ENCODE assay signal across 7 cellular contexts in the genomic region with DNA sequence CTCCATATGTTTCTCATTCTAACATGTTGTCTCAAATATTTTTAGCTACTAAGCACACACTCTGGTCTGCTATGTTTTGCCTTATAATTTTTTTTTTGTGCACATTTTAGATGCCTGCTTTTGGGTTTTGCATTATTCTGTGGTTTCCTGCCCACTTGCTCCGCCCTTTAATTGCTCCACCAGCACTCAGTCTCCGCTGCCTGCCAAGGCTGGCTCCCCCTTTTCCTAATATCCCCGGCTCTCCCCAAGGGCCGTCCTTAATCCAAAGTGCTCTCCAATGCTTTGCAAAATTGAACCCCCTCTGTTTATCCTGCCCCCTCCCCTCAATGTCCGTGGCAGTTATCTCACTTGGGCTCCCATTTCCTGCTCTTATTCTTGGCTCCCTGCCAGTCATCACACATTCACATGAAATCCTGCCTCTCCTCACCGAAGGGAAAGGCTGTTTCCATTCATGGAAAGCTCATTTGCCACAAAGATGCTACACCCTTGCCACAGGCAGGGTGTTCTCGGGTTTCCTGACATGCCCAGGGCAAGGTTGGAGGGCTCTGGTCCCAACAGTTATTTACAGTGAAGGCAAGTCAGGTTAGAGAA.
DNase-seq lines count a peak whose midpoint lies in the region; ATAC-seq and TF ChIP-seq lines count a peak whose summit lies in the region.

No MANE protein-coding gene starts in this region.

- no peak overlapping the region for H3K4me3 Mint-ChIP-seq in GM23338
- H3K4me3 Mint-ChIP-seq in neural crest cell = no peak overlapping the region

- no peak for DNase-seq in GM23338 (ENCODE audit: low spot score)
- peak; percentile 93 for DNase-seq in NCI-H2171 treated with DMSO at 0.1 percent for 48 hours (lab: John Stamatoyannopoulos, UW)
- peak; percentile 48 for DNase-seq in choroid plexus epithelial cell (ENCODE audit: low read depth)
- DNase-seq in neural crest cell (ENCODE audit: low read depth, low spot score) = no peak
- no peak for DNase-seq in dorsolateral prefrontal cortex
- DNase-seq in activated gamma-delta T cell treated with Interleukin-2 at 50 U/mL for 16 hours = no peak
- DNase-seq in glomerular visceral epithelial cell (ENCODE audit: extremely low spot score) = no peak

- H3K27ac Mint-ChIP-seq in GM23338 = no peak overlapping the region
- peak overlapping the region; percentile 63 for H3K27ac Mint-ChIP-seq in neural crest cell (ENCODE audit: unreplicated experiment)

- H2AFZ ChIP-seq in GM23338 = peak overlapping the region; percentile 69; the same call in 1 of the 2 replicates

- H3K27me3 Mint-ChIP-seq in GM23338 (ENCODE audit: insufficient read depth, low read depth, poor library complexity) (no peaks in the 10 kb centered on the region), neural crest cell (ENCODE audit: low read depth) (no peaks in the 10 kb centered on the region)

- H3K4me2 ChIP-seq in GM23338 = no peak overlapping the region; the same call in 1 of the 2 replicates

- H3K4me1 ChIP-seq in GM23338 (ENCODE audit: insufficient read depth) = no peaks in the 10 kb centered on the region

- H3K4me3 ChIP-seq in GM23338 (no peak overlapping the region), choroid plexus epithelial cell (ENCODE audit: low read depth, low read length) (peak overlapping the region; percentile 35), dorsolateral prefrontal cortex (peak overlapping the region in 3 of 59 donors; percentile 10 to 35 (median 17))

- no peaks in the 10 kb centered on the region for H3K79me2 ChIP-seq in GM23338 (replicated peaks; ENCODE audit: insufficient read depth)

- H3K4me1 Mint-ChIP-seq in GM23338 (peaks cover 4% of the 10 kb centered on the region), neural crest cell (peaks cover 23% of the 10 kb centered on the region)

- H3K27ac ChIP-seq in GM23338 (ENCODE audit: low read depth) = no peak overlapping the region
- no peak overlapping the region for H3K27ac ChIP-seq in dorsolateral prefrontal cortex

- H4K20me1 ChIP-seq in GM23338 (replicated peaks; ENCODE audit: insufficient read depth) = no peaks in the 10 kb centered on the region

- intact Hi-C loops in dorsolateral prefrontal cortex (cut with DNase I) = loop anchor here in 1 of 2 donors (10.0 kb wide), 1 partner anchor 295 kb away; no protein-coding TSS in a partner anchor

- TF ChIP-seq CTCF in GM23338 (conservative IDR thresholded peaks at IDR 0.05; ENCODE audit: low read depth in 2 of 2) (no peak), choroid plexus epithelial cell (conservative IDR thresholded peaks at IDR 0.05; ENCODE audit: low read depth, low read length) (no peak), neural crest cell (conservative IDR thresholded peaks at IDR 0.05) (no peak), dorsolateral prefrontal cortex (IDR thresholded peaks at IDR 0.05 in 54 of 56, conservative IDR thresholded peaks at IDR 0.05 in 2 of 56; ENCODE audit: low read depth in 1 of 56, partially characterized antibody in 56 of 56) (no peak)

- 0 out of 2 replicates have a peak, but pooled peaks cover 3% of the 10 kb centered on the region for H3K9me2 ChIP-seq in GM23338 (ENCODE audit: insufficient read depth)

- no peak; the same call in 2 of the 3 replicates for ATAC-seq in GM23338

- H3K36me3 Mint-ChIP-seq in GM23338 (ENCODE audit: low read depth) (no peaks in the 10 kb centered on the region), neural crest cell (ENCODE audit: low read depth) (no peaks in the 10 kb centered on the region)

- H3K27me3 ChIP-seq in GM23338 (ENCODE audit: insufficient read depth) (no peaks in the 10 kb centered on the region), dorsolateral prefrontal cortex (peaks cover 0 to 6% (median 0%) of the 10 kb centered on the region in 45 donors)

- no peaks in the 10 kb centered on the region for H3F3A ChIP-seq in GM23338 (replicated peaks; ENCODE audit: low read depth)

- no peaks in the 10 kb centered on the region for H3K36me3 ChIP-seq in GM23338 (ENCODE audit: insufficient read depth)

- H3K9me3 Mint-ChIP-seq in GM23338 (peaks cover 1% of the 10 kb centered on the region; the same call in 1 of the 3 replicates), neural crest cell (peaks cover 1% of the 10 kb centered on the region)

TF ChIP-seq in GM23338, 12 proteins besides CTCF, POLR2A, EP300 and RAD21 (continues in another document):
- TF ChIP-seq CREB1 (CRISPR knock-in tag; IDR thresholded peaks at IDR 0.05; ENCODE audit: low read depth) = no peak
- TF ChIP-seq, protein P1, sequence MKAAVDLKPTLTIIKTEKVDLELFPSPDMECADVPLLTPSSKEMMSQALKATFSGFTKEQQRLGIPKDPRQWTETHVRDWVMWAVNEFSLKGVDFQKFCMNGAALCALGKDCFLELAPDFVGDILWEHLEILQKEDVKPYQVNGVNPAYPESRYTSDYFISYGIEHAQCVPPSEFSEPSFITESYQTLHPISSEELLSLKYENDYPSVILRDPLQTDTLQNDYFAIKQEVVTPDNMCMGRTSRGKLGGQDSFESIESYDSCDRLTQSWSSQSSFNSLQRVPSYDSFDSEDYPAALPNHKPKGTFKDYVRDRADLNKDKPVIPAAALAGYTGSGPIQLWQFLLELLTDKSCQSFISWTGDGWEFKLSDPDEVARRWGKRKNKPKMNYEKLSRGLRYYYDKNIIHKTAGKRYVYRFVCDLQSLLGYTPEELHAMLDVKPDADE (IDR thresholded peaks at IDR 0.05) = no peak
- TF ChIP-seq, protein P2, sequence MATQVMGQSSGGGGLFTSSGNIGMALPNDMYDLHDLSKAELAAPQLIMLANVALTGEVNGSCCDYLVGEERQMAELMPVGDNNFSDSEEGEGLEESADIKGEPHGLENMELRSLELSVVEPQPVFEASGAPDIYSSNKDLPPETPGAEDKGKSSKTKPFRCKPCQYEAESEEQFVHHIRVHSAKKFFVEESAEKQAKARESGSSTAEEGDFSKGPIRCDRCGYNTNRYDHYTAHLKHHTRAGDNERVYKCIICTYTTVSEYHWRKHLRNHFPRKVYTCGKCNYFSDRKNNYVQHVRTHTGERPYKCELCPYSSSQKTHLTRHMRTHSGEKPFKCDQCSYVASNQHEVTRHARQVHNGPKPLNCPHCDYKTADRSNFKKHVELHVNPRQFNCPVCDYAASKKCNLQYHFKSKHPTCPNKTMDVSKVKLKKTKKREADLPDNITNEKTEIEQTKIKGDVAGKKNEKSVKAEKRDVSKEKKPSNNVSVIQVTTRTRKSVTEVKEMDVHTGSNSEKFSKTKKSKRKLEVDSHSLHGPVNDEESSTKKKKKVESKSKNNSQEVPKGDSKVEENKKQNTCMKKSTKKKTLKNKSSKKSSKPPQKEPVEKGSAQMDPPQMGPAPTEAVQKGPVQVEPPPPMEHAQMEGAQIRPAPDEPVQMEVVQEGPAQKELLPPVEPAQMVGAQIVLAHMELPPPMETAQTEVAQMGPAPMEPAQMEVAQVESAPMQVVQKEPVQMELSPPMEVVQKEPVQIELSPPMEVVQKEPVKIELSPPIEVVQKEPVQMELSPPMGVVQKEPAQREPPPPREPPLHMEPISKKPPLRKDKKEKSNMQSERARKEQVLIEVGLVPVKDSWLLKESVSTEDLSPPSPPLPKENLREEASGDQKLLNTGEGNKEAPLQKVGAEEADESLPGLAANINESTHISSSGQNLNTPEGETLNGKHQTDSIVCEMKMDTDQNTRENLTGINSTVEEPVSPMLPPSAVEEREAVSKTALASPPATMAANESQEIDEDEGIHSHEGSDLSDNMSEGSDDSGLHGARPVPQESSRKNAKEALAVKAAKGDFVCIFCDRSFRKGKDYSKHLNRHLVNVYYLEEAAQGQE (IDR thresholded peaks at IDR 0.05; ENCODE audit: unreplicated experiment) = no peak

Comparison
In these comparisons a context has a peak if more than half of its experiments do, and no peak if none do; other contexts are left out.
1. DNase-seq: peak in NCI-H2171 treated with DMSO at 0.1 percent for 48 hours (single experiment) and choroid plexus epithelial cell (single experiment); none in GM23338 (single experiment), neural crest cell (single experiment), dorsolateral prefrontal cortex (0 of 10), activated gamma-delta T cell treated with Interleukin-2 at 50 U/mL for 16 hours (single experiment) and glomerular visceral epithelial cell (single experiment).